Comparison of ENCODE assay signal across 8 cellular contexts in the genomic region with DNA sequence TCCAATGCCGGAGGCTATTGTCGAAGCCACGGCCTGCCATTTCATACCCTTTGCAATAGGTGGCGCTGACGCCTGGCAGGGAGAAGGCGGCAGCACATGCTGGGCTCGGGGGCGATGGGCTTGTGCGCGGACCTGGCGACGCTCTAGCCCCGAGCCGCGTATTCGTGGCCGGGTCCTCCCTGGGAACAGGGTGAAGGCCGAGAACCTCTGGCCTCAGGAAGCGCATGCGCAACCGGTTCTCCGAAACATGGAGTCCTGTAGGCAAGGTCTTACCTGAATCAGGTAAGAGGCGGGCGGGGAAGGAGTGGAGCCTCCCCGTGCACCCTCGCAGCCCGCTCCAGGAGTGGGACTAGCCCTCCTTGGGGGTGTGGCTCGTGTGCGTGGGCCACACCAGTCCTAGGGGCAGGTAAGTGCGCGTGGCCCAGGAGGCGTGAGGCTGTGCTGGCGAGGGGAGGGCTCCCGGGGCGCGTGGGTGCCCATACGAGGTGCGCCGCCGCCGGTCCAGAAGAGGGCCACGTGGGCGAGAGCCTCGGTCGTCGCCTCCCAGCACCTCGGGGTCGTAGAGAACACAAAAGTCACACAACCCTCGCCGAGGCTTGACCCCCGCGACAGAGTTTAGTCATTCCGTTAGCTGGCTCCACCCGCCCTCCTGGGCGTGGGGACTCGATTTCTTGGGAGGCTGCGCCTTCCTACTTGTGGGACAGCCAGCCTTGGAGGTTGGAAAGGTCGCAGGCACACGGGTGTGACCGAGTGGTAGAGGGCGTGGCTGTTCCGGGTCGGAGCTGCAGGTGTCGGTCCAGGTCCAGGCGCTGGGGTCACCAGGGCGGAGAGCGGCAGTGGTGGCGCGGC. TPM values are rescaled to one million over a fixed set of nuclear protein-coding genes. Genes with fewer than 3 reads are reported as not detected.
DNase-seq lines count a peak whose midpoint lies in the region; ATAC-seq and TF ChIP-seq lines count a peak whose summit lies in the region.

No MANE protein-coding gene starts in this region.

- H3K4me1 Mint-ChIP-seq in T-helper 1 cell treated with Interleukin-12 subunit alpha and Interleukin-12 subunit beta and Interleukin-4 antibody, amounts not matched to agents 30 μg/mL and 1 μg/mL, for 36 hours (ENCODE audit: low read depth), result peaks cover 16% of the 10 kb centered on the region

- ATAC-seq in IMR-90 (ENCODE audit: low read depth), result no peak

- no TSS peak for BruUV-seq in IMR-90 (replicated peaks; lab: Mats Ljungman, UMichigan)

- H4K8ac ChIP-seq in IMR-90 (ENCODE audit: low read depth in 2 of 2, low read length in 2 of 2), result no peak overlapping the region

- H3K27ac ChIP-seq in IMR-90 (ENCODE audit: insufficient read depth, low read length) (no peak overlapping the region), iPS-18a (ENCODE audit: low read length) (no peak overlapping the region), smooth muscle cell (ENCODE audit: low read depth) (no peak overlapping the region)

- H3K36me3 ChIP-seq in GM06990 (ENCODE audit: control insufficient read depth, insufficient read depth, low read length), result no peaks in the 10 kb centered on the region
- no peaks in the 10 kb centered on the region for H3K36me3 ChIP-seq in IMR-90 (ENCODE audit: control insufficient read depth, insufficient read depth, low read length)
- H3K36me3 ChIP-seq in iPS-18a (ENCODE audit: control insufficient read depth, low read depth, low read length), result no peaks in the 10 kb centered on the region
- H3K36me3 ChIP-seq in smooth muscle cell (ENCODE audit: low read depth), result no peaks in the 10 kb centered on the region

- no peak overlapping the region for H3K14ac ChIP-seq in IMR-90 (replicated peaks; ENCODE audit: low read depth, low read length)

- peak overlapping the region; percentile 74 for H3K4me3 Mint-ChIP-seq in T-helper 1 cell treated with Interleukin-12 subunit alpha and Interleukin-12 subunit beta and Interleukin-4 antibody, amounts not matched to agents 30 μg/mL and 1 μg/mL, for 36 hours

- in situ Hi-C loops in IMR-90 (cut with MboI; ENCODE audit: low sequenced_read_pairs), result loop anchor here (10.0 kb wide), 1 partner anchor 412 kb away; a partner anchor contains a TSS
- in situ Hi-C loops in astrocyte of the cerebellum (cut with HindIII; ENCODE audit: low sequenced_read_pairs), result no loop called here

- H4K5ac ChIP-seq in IMR-90 (ENCODE audit: low read depth, low read length), result no peak overlapping the region

- no peak overlapping the region for H2BK20ac ChIP-seq in IMR-90 (ENCODE audit: low read depth, low read length)

- H3K4me1 ChIP-seq in IMR-90 (ENCODE audit: control insufficient read depth, insufficient read depth, low read length) (peaks cover 7% of the 10 kb centered on the region), iPS-18a (ENCODE audit: control insufficient read depth, low read depth, low read length) (peaks cover 24% of the 10 kb centered on the region), smooth muscle cell (ENCODE audit: low read depth) (peaks cover 16% of the 10 kb centered on the region)

- TF ChIP-seq POLR2A in IMR-90 (IDR thresholded peaks at IDR 0.05; ENCODE audit: low read depth, low read length), result no peak

- no peaks in the 10 kb centered on the region for H3K27me3 ChIP-seq in GM06990 (replicated peaks; ENCODE audit: control insufficient read depth, insufficient read depth, low read length)
- H3K27me3 ChIP-seq in IMR-90 (ENCODE audit: control insufficient read depth, insufficient read depth, low read length), result peaks cover 5% of the 10 kb centered on the region
- peaks cover 9% of the 10 kb centered on the region for H3K27me3 ChIP-seq in iPS-18a (ENCODE audit: control insufficient read depth, insufficient read depth, low read length)
- H3K27me3 ChIP-seq in smooth muscle cell (ENCODE audit: low read depth), result no peaks in the 10 kb centered on the region

- H3K4ac ChIP-seq in IMR-90 (ENCODE audit: low read depth, low read length), result no peak overlapping the region

- no peak overlapping the region for H2AK9ac ChIP-seq in IMR-90 (replicated peaks; ENCODE audit: low read depth, low read length, poor library complexity)

- no peaks in the 10 kb centered on the region for H3K36me3 Mint-ChIP-seq in T-helper 1 cell treated with Interleukin-12 subunit alpha and Interleukin-12 subunit beta and Interleukin-4 antibody, amounts not matched to agents 30 μg/mL and 1 μg/mL, for 36 hours (ENCODE audit: low read depth)

- DNase-seq in GM06990 (ENCODE audit: extremely low read depth, insufficient read length), result peak; percentile 60
- DNase-seq in IMR-90, result no peak
- no peak for DNase-seq in astrocyte of the cerebellum (ENCODE audit: low read depth)
- no peak for DNase-seq in smooth muscle cell (lab: John Stamatoyannopoulos, UW; ENCODE audit: unreplicated experiment)
- no peak for DNase-seq in glomerular visceral epithelial cell (ENCODE audit: extremely low spot score)
- no peak for DNase-seq in NK-92 treated with Interleukin-12 subunit alpha and Interleukin-12 subunit beta, amount 100 ng/mL, for 24 hours (lab: John Stamatoyannopoulos, UW)

- no peak overlapping the region for H3K9ac ChIP-seq in IMR-90 (ENCODE audit: low read depth, low read length)
- peak overlapping the region; percentile 76 for H3K9ac ChIP-seq in iPS-18a (ENCODE audit: low read length)
- H3K9ac ChIP-seq in smooth muscle cell (ENCODE audit: low read depth), result no peak overlapping the region

- 32% methylated on average over 33 of the region's 69 CpGs; no CpG with 5 or more reads in 1 of the 2 experiments for WGBS in IMR-90 (ENCODE audit: extremely low coverage in 2 of 2, insufficient read length in 1 of 2), 2 experiments
- 43% methylated on average over 69 of the region's 69 CpGs for WGBS in smooth muscle cell (ENCODE audit: low lambda C conversion rate)

- no peak for TF ChIP-seq RAD21 in IMR-90 (IDR thresholded peaks at IDR 0.05; ENCODE audit: low read length)

- intact Hi-C loops in IMR-90 (cut with micrococcal nuclease), result loop anchor here (5.0 kb wide), 1 partner anchor 44 kb away; a partner anchor contains a TSS

- dilution Hi-C loops in IMR-90 (cut with HindIII; ENCODE audit: low sequenced_read_pairs, unreplicated experiment), result no loop called here

- H2AFZ ChIP-seq in IMR-90 (replicated peaks; ENCODE audit: low read length, poor library complexity) (peak overlapping the region; percentile 64), smooth muscle cell (ENCODE audit: low read depth) (peak overlapping the region; percentile 67)

- CTCF ChIA-PET in IMR-90 (lab: Yijun Ruan, JAX), result no interaction called here

- H2BK5ac ChIP-seq in IMR-90 (ENCODE audit: low read depth, low read length, poor library complexity, severe bottlenecking), result no peak overlapping the region

- H3K79me1 ChIP-seq in IMR-90 (ENCODE audit: low read depth in 1 of 2, low read length in 2 of 2), result no peaks in the 10 kb centered on the region

- H3K9me3 ChIP-seq in IMR-90 (ENCODE audit: control insufficient read depth, insufficient read depth, low read length) (no peaks in the 10 kb centered on the region), iPS-18a (ENCODE audit: control insufficient read depth, low read depth, low read length) (no peaks in the 10 kb centered on the region), smooth muscle cell (replicated peaks; ENCODE audit: low read depth) (no peaks in the 10 kb centered on the region)

- peak; percentile 92 for TF ChIP-seq CTCF in GM06990 (IDR thresholded peaks at IDR 0.05; ENCODE audit: insufficient read depth, low read length, poor library complexity, severe bottlenecking)
- 0 out of 2 replicates have a peak, but pooled peaks have one; percentile 20 for TF ChIP-seq CTCF in IMR-90 (conservative IDR thresholded peaks at IDR 0.05; ENCODE audit: low read depth, low read length)
- TF ChIP-seq CTCF in astrocyte of the cerebellum (IDR thresholded peaks at IDR 0.05; ENCODE audit: low read depth, low read length, missing control alignments), result peak; percentile 56
- TF ChIP-seq CTCF in smooth muscle cell (IDR thresholded peaks at IDR 0.05; ENCODE audit: borderline replicate concordance, insufficient read depth, poor library complexity, severe bottlenecking), result peak; percentile 39

- H2BK120ac ChIP-seq in IMR-90 (ENCODE audit: low read depth, low read length), result no peak overlapping the region

- H3K4me3 ChIP-seq in GM06990 (replicated peaks; ENCODE audit: low read depth, low read length), result peak overlapping the region; percentile 64
- no peak overlapping the region for H3K4me3 ChIP-seq in IMR-90 (ENCODE audit: insufficient read depth, low read depth, low read length)
- H3K4me3 ChIP-seq in astrocyte of the cerebellum (ENCODE audit: low read depth, low read length), result peak overlapping the region; percentile 20
- H3K4me3 ChIP-seq in iPS-18a (ENCODE audit: low read length), result peak overlapping the region; percentile 72
- peak overlapping the region; percentile 40 for H3K4me3 ChIP-seq in smooth muscle cell

- H4K20me1 ChIP-seq in IMR-90 (ENCODE audit: insufficient read depth, low read length) (no peaks in the 10 kb centered on the region), smooth muscle cell (ENCODE audit: low read depth) (no peaks in the 10 kb centered on the region)

- H2AK5ac ChIP-seq in IMR-90 (ENCODE audit: low read depth, low read length), result no peak overlapping the region

- H3F3A ChIP-seq in smooth muscle cell (ENCODE audit: low read depth), result peaks cover 21% of the 10 kb centered on the region

- H3K9me3 Mint-ChIP-seq in T-helper 1 cell treated with Interleukin-12 subunit alpha and Interleukin-12 subunit beta and Interleukin-4 antibody, amounts not matched to agents 30 μg/mL and 1 μg/mL, for 36 hours, result no peaks in the 10 kb centered on the region

- H2BK15ac ChIP-seq in IMR-90 (ENCODE audit: low read depth, low read length), result no peak overlapping the region

- H3K9me1 ChIP-seq in IMR-90 (ENCODE audit: insufficient read depth, low read length), result no peaks in the 10 kb centered on the region

- no peaks in the 10 kb centered on the region for H3K79me2 ChIP-seq in smooth muscle cell (ENCODE audit: low read depth)

- no peak overlapping the region for H3K18ac ChIP-seq in IMR-90 (ENCODE audit: low read depth, low read length)

- peaks cover 58% of the 10 kb centered on the region for H3K27me3 Mint-ChIP-seq in T-helper 1 cell treated with Interleukin-12 subunit alpha and Interleukin-12 subunit beta and Interleukin-4 antibody, amounts not matched to agents 30 μg/mL and 1 μg/mL, for 36 hours (ENCODE audit: low read depth)

- H3K23ac ChIP-seq in IMR-90 (ENCODE audit: low read depth, low read length), result no peak overlapping the region

- POLR2A ChIA-PET in IMR-90 (lab: Charles Lee; ENCODE audit: unreplicated experiment), result interaction anchor here (0.6 kb wide), 1 partner anchor 55 kb away, joined by 3 read pairs; no protein-coding TSS in a partner anchor

- H3K4me2 ChIP-seq in IMR-90 (ENCODE audit: low read depth, low read length) (no peak overlapping the region), smooth muscle cell (peak overlapping the region; percentile 77)

- no peak overlapping the region for H3K27ac Mint-ChIP-seq in T-helper 1 cell treated with Interleukin-12 subunit alpha and Interleukin-12 subunit beta and Interleukin-4 antibody, amounts not matched to agents 30 μg/mL and 1 μg/mL, for 36 hours

- no peak overlapping the region for H3K56ac ChIP-seq in IMR-90 (ENCODE audit: extremely low read depth, insufficient read depth, low read length)

- no peak overlapping the region for H4K91ac ChIP-seq in IMR-90 (ENCODE audit: insufficient read depth, low read depth, low read length)

RNA-seq across cellular contexts. Expression of a gene that starts 5.5 kb away (rescaled TPM):
- total RNA-seq in IMR-90 (2012; rRNA removed), result 231 and 317 TPM in 2 replicates
- 167 and 219 TPM in 2 replicates for polyA plus RNA-seq in IMR-90 (2012; rRNA removed)
- 78.0 and 110 TPM in 2 replicates for polyA plus RNA-seq in IMR-90 (2012; cell fraction: cytosol; rRNA removed)
- polyA plus RNA-seq in IMR-90 (2012; cell fraction: nucleus; rRNA removed; ENCODE audit: low replicate concordance), result 35.5 and 127 TPM in 2 replicates
- 1,229 and 1,648 TPM in 2 replicates for total RNA-seq in smooth muscle cell
- polyA plus RNA-seq in smooth muscle cell, result 1,158 and 1,655 TPM in 2 replicates

RNA-seq across cellular contexts. Expression of a gene that starts 45.5 kb away (rescaled TPM):
- 11.1 and 12.2 TPM in 2 replicates for total RNA-seq in IMR-90 (2012; rRNA removed)
- polyA plus RNA-seq in IMR-90 (2012; rRNA removed), result 18.8 and 21.9 TPM in 2 replicates
- polyA plus RNA-seq in IMR-90 (2012; cell fraction: cytosol; rRNA removed), result 7.3 and 13.0 TPM in 2 replicates
- polyA plus RNA-seq in IMR-90 (2012; cell fraction: nucleus; rRNA removed; ENCODE audit: low replicate concordance), result 6.4 and 16.9 TPM in 2 replicates
- total RNA-seq in smooth muscle cell, result 18.3 and 23.0 TPM in 2 replicates
- 27.1 and 35.1 TPM in 2 replicates for polyA plus RNA-seq in smooth muscle cell

Comparison
In these comparisons a context has a peak if more than half of its experiments do, and no peak if none do; other contexts are left out.
1. CTCF ChIP-seq: peak in every context shown above with its lines; median percentile 92 in GM06990; 56 in astrocyte of the cerebellum; 39 in smooth muscle cell; 20 in IMR-90.